21 cellular contexts compared by ENCODE assay signal in genomic region chr19:33731886-33732285, GRCh38.
"Had no signal": no experiment of that assay in that cellular context is flagged by ENCODE, and none has a peak within 500 bp of the region (broad histone marks: within the 10 kb centered on the region; RNA-seq: fewer than 3 reads in every experiment).

No MANE protein-coding gene starts in this region.

- H3K9me3 ChIP-seq: esophagus squamous epithelium, right atrium auricular region, suprapubic skin, thyroid gland had no signal

- DNase-seq: dermis blood vessel endothelial cell; esophagus squamous epithelium; foreskin fibroblast; left colon; left ventricle myocardium superior; mesenchymal stem cell; midbrain; nucleus accumbens; stimulated activated CD4-positive, alpha-beta T cell treated with anti-CD3 and anti-CD28 coated beads, Interleukin-4, amount 100 ng/mL, for 1 hour; stimulated activated CD8-positive, alpha-beta memory T cell treated with anti-CD3 and anti-CD28 coated beads, Interleukin-4, amount 100 ng/mL, for 48 hours; stimulated activated naive CD8-positive, alpha-beta T cell treated with anti-CD3 and anti-CD28 coated beads, Interleukin-15, Interleukin-2, amounts not matched to agents 100 U/mL and 50 U/mL, for 24 hours; thyroid gland had no signal

- ATAC-seq: gastroesophageal sphincter; left colon; left ventricle myocardium superior; natural killer cell treated with Interleukin-12 subunit alpha and Interleukin-12 subunit beta and Interleukin-15 and Interleukin-18, amount 100 ng/mL, for 72 hours; stimulated activated effector memory CD8-positive, alpha-beta T cell treated with anti-CD3 and anti-CD28 coated beads, Interleukin-12 subunit alpha, Interleukin-12 subunit beta, amount 100 ng/mL, for 72 hours; stimulated activated naive CD8-positive, alpha-beta T cell treated with anti-CD3 and anti-CD28 coated beads, Interleukin-15, Interleukin-2, amounts not matched to agents 100 U/mL and 50 U/mL, for 24 hours had no signal

- H3K4me3 ChIP-seq: esophagus squamous epithelium, gastroesophageal sphincter, lung, neural progenitor cell, right atrium auricular region, smooth muscle cell, suprapubic skin, thyroid gland had no signal

- H3K79me2 ChIP-seq: parathyroid adenoma had no signal

- H3K27ac ChIP-seq: esophagus squamous epithelium, gastroesophageal sphincter, neural progenitor cell, parathyroid adenoma, right atrium auricular region, suprapubic skin, thyroid gland had no signal

- H3K4me2 ChIP-seq: neural progenitor cell, smooth muscle cell had no signal

- H2AFZ ChIP-seq: neural progenitor cell, parathyroid adenoma had no signal

- H3K9ac ChIP-seq: neural progenitor cell, parathyroid adenoma had no signal

- H3K27me3 ChIP-seq: neural progenitor cell, right atrium auricular region, thyroid gland had no signal

- H3K4me1 ChIP-seq: esophagus squamous epithelium, neural progenitor cell, right atrium auricular region, suprapubic skin, thyroid gland had no signal

- H3K36me3 ChIP-seq: esophagus squamous epithelium, gastroesophageal sphincter, neural progenitor cell, right atrium auricular region, suprapubic skin, thyroid gland had no signal
